Comparison of ENCODE assay signal across 38 cellular contexts in the genomic region with DNA sequence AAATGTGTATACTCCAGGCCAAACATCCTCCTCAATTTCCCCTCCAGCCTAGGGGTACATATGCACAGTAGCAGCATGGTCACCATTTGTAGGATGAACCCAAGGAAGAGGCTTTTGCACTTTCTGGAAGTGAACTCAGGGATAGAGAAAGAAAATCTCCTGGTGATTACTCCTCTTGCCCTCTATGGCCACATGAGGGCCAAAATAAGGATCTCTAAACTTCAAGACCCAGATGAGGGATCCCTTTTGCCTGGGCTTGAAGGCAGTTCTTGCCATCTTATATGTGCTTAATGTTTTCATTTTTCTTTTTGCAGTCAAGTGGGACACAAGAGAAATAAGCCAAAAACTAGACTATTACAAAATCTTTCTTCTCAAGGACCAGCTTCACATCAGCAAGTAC. TPM values are rescaled to one million over a fixed set of nuclear protein-coding genes. Genes with fewer than 3 reads are reported as not detected.
"Had no signal": no experiment of that assay in that cellular context is flagged by ENCODE, and none has a peak within 500 bp of the region (broad histone marks: within the 10 kb centered on the region; RNA-seq: fewer than 3 reads in every experiment).

No MANE protein-coding gene starts in this region.

- H3K4me1 Mint-ChIP-seq: activated B cell treated with CpG ODN at 0.5 μM for 24 hours; activated CD4-positive, alpha-beta T cell treated with anti-CD3 and anti-CD28 coated beads, Interleukin-2, amount 10 ng/mL, durations not matched to agents 24 days and 14 days; activated naive CD8-positive, alpha-beta T cell treated with anti-CD3 and anti-CD28 coated beads for 36 hours; activated T-helper 17 cell treated with anti-CD3 and anti-CD28 coated beads, Interleukin-2, amount 50 U/mL, for 72 hours had no signal

- ATAC-seq: activated CD8-positive, alpha-beta T cell treated with anti-CD3 and anti-CD28 coated beads for 36 hours; activated naive CD4-positive, alpha-beta T cell treated with anti-CD3 and anti-CD28 coated beads, Interleukin-2, amount 50 U/mL, for 72 hours; activated T-cell treated with anti-CD3 and anti-CD28 coated beads, Interleukin-2, amount 50 U/mL, for 4 hours; activated T-cell treated with anti-CD3 and anti-CD28 coated beads, Interleukin-2, amount 50 U/mL, for 72 hours; activated T-helper 17 cell treated with anti-CD3 and anti-CD28 coated beads, Interleukin-2, amount 50 U/mL, for 72 hours; body of pancreas had no signal

- H3K36me3 ChIP-seq: adrenal gland, brain microvascular endothelial cell, breast epithelium had no signal

- H3K9me3 Mint-ChIP-seq: activated B cell treated with CpG ODN at 0.5 μM for 24 hours; activated CD4-positive, alpha-beta memory T cell treated with anti-CD3 and anti-CD28 coated beads for 36 hours; activated CD4-positive, alpha-beta T cell treated with anti-CD3 and anti-CD28 coated beads, Interleukin-2, amount 10 ng/mL, durations not matched to agents 24 days and 14 days; activated CD8-positive, alpha-beta T cell treated with anti-CD3 and anti-CD28 coated beads for 36 hours; activated naive CD4-positive, alpha-beta T cell treated with anti-CD3 and anti-CD28 coated beads for 36 hours; activated naive CD4-positive, alpha-beta T cell treated with anti-CD3 and anti-CD28 coated beads, Interleukin-2, amount 50 U/mL, for 72 hours; activated naive CD8-positive, alpha-beta T cell treated with anti-CD3 and anti-CD28 coated beads for 36 hours; activated T-cell treated with anti-CD3 and anti-CD28 coated beads, Interleukin-2, amount 50 U/mL, for 4 hours; activated T-cell treated with anti-CD3 and anti-CD28 coated beads, Interleukin-2, amount 50 U/mL, for 72 hours; activated T-helper 1 cell treated with anti-CD3 and anti-CD28 coated beads, Interleukin-12 subunit alpha, Interleukin-12 subunit beta, Interleukin-2, Interleukin-4 antibody, amounts not matched to agents 30 ng/mL and 10 ng/mL and 1 ng/mL, durations not matched to agents 14 hours and 24 hours and 36 hours; activated T-helper 17 cell treated with anti-CD3 and anti-CD28 coated beads, Interleukin-2, amount 50 U/mL, for 72 hours; T-helper 1 cell treated with Interleukin-12 subunit alpha and Interleukin-12 subunit beta and Interleukin-4 antibody, amounts not matched to agents 30 μg/mL and 1 μg/mL, for 36 hours; T-helper 2 cell treated with Interferon-gamma antibody and Interleukin-4, amounts not matched to agents 5 μg/mL and 100 μg/mL, for 36 hours had no signal

- H3K27me3 ChIP-seq: adrenal gland, body of pancreas, brain microvascular endothelial cell, breast epithelium had no signal

- H3K4me1 ChIP-seq: adrenal gland, body of pancreas, breast epithelium had no signal

- H3K4me3 ChIP-seq: adrenal gland, body of pancreas, breast epithelium had no signal

- H3K9me3 ChIP-seq: adrenal gland, body of pancreas, breast epithelium had no signal

- H3K27ac ChIP-seq: adrenal gland, body of pancreas, brain microvascular endothelial cell, breast epithelium, VCaP had no signal

- DNase-seq: activated B cell treated with CpG ODN at 0.5 μM for 24 hours; activated CD4-positive, alpha-beta memory T cell treated with anti-CD3 and anti-CD28 coated beads for 36 hours; activated CD4-positive, alpha-beta T cell treated with anti-CD3 and anti-CD28 coated beads for 4 hours; activated CD4-positive, alpha-beta T cell treated with anti-CD3 and anti-CD28 coated beads, Interleukin-2, amount 10 ng/mL, durations not matched to agents 24 days and 14 days; activated CD4-positive, alpha-beta T cell treated with anti-CD3 and anti-CD28 coated beads, Interleukin-2, amount 50 U/mL, for 1 hour; activated CD4-positive, alpha-beta T cell treated with anti-CD3 and anti-CD28 coated beads, Interleukin-2, amount 50 U/mL, for 4 hours; activated CD4-positive, CD25-positive, alpha-beta regulatory T cell treated with anti-CD3 and anti-CD28 coated beads, Interleukin-2, amount 50 U/mL, for 72 hours; activated CD8-positive, alpha-beta memory T cell treated with anti-CD3 and anti-CD28 coated beads, Interleukin-2, amount 50 U/mL, for 4 hours; activated CD8-positive, alpha-beta T cell treated with anti-CD3 and anti-CD28 coated beads for 36 hours; activated effector memory CD4-positive, alpha-beta T cell treated with anti-CD3 and anti-CD28 coated beads, Interleukin-2, amount 50 U/mL, for 16 hours; activated gamma-delta T cell treated with Interleukin-2 at 50 U/mL for 16 hours; activated naive CD4-positive, alpha-beta T cell; activated naive CD4-positive, alpha-beta T cell treated with anti-CD3 and anti-CD28 coated beads for 36 hours; activated naive CD4-positive, alpha-beta T cell treated with anti-CD3 and anti-CD28 coated beads, Interleukin-2, amount 50 U/mL, for 16 hours; activated naive CD8-positive, alpha-beta T cell treated with anti-CD3 and anti-CD28 coated beads for 36 hours; activated T-cell treated with anti-CD3 and anti-CD28 coated beads for 4 hours; activated T-cell treated with anti-CD3 and anti-CD28 coated beads, Interleukin-2, amount 50 U/mL, for 1 hour; activated T-cell treated with anti-CD3 and anti-CD28 coated beads, Interleukin-2, amount 50 U/mL, for 4 hours; activated T-cell treated with anti-CD3 and anti-CD28 coated beads, Interleukin-2, amount 50 U/mL, for 72 hours; adrenal gland; amniotic stem cell; aorta; body of pancreas; brain microvascular endothelial cell; central memory CD4-positive, alpha-beta T cell; T-helper 2 cell; T-helper 9 cell had no signal

- H3K27me3 Mint-ChIP-seq: activated B cell treated with CpG ODN at 0.5 μM for 24 hours; activated CD4-positive, alpha-beta T cell treated with anti-CD3 and anti-CD28 coated beads, Interleukin-2, amount 10 ng/mL, durations not matched to agents 24 days and 14 days had no signal

- H3K4me3 Mint-ChIP-seq: activated B cell treated with CpG ODN at 0.5 μM for 24 hours; activated CD4-positive, alpha-beta memory T cell treated with anti-CD3 and anti-CD28 coated beads for 36 hours; activated CD4-positive, alpha-beta T cell treated with anti-CD3 and anti-CD28 coated beads, Interleukin-2, amount 10 ng/mL, durations not matched to agents 24 days and 14 days; activated CD8-positive, alpha-beta T cell treated with anti-CD3 and anti-CD28 coated beads for 36 hours; activated naive CD4-positive, alpha-beta T cell treated with anti-CD3 and anti-CD28 coated beads for 36 hours; activated naive CD8-positive, alpha-beta T cell treated with anti-CD3 and anti-CD28 coated beads for 36 hours; activated T-cell treated with anti-CD3 and anti-CD28 coated beads, Interleukin-2, amount 50 U/mL, for 4 hours; activated T-cell treated with anti-CD3 and anti-CD28 coated beads, Interleukin-2, amount 50 U/mL, for 72 hours; activated T-helper 1 cell treated with anti-CD3 and anti-CD28 coated beads, Interleukin-12 subunit alpha, Interleukin-12 subunit beta, Interleukin-2, Interleukin-4 antibody, amounts not matched to agents 30 ng/mL and 10 ng/mL and 1 ng/mL, durations not matched to agents 14 hours and 24 hours and 36 hours; activated T-helper 17 cell treated with anti-CD3 and anti-CD28 coated beads, Interleukin-2, amount 50 U/mL, for 72 hours; T-helper 1 cell treated with Interleukin-12 subunit alpha and Interleukin-12 subunit beta and Interleukin-4 antibody, amounts not matched to agents 30 μg/mL and 1 μg/mL, for 36 hours; T-helper 2 cell treated with Interferon-gamma antibody and Interleukin-4, amounts not matched to agents 5 μg/mL and 100 μg/mL, for 36 hours had no signal

- H3K36me3 Mint-ChIP-seq: activated CD4-positive, alpha-beta memory T cell treated with anti-CD3 and anti-CD28 coated beads for 36 hours; activated naive CD4-positive, alpha-beta T cell treated with anti-CD3 and anti-CD28 coated beads, Interleukin-2, amount 50 U/mL, for 72 hours; activated naive CD8-positive, alpha-beta T cell treated with anti-CD3 and anti-CD28 coated beads for 36 hours had no signal

- H3K27ac Mint-ChIP-seq: activated B cell treated with CpG ODN at 0.5 μM for 24 hours; activated CD4-positive, alpha-beta memory T cell treated with anti-CD3 and anti-CD28 coated beads for 36 hours; activated CD4-positive, alpha-beta T cell treated with anti-CD3 and anti-CD28 coated beads, Interleukin-2, amount 10 ng/mL, durations not matched to agents 24 days and 14 days; activated CD8-positive, alpha-beta T cell treated with anti-CD3 and anti-CD28 coated beads for 36 hours; activated naive CD4-positive, alpha-beta T cell treated with anti-CD3 and anti-CD28 coated beads for 36 hours; activated naive CD4-positive, alpha-beta T cell treated with anti-CD3 and anti-CD28 coated beads, Interleukin-2, amount 50 U/mL, for 72 hours; activated naive CD8-positive, alpha-beta T cell treated with anti-CD3 and anti-CD28 coated beads for 36 hours; activated T-cell treated with anti-CD3 and anti-CD28 coated beads, Interleukin-2, amount 50 U/mL, for 72 hours; activated T-helper 1 cell treated with anti-CD3 and anti-CD28 coated beads, Interleukin-12 subunit alpha, Interleukin-12 subunit beta, Interleukin-2, Interleukin-4 antibody, amounts not matched to agents 30 ng/mL and 10 ng/mL and 1 ng/mL, durations not matched to agents 14 hours and 24 hours and 36 hours; activated T-helper 17 cell treated with anti-CD3 and anti-CD28 coated beads, Interleukin-2, amount 50 U/mL, for 72 hours; T-helper 1 cell treated with Interleukin-12 subunit alpha and Interleukin-12 subunit beta and Interleukin-4 antibody, amounts not matched to agents 30 μg/mL and 1 μg/mL, for 36 hours; T-helper 2 cell treated with Interferon-gamma antibody and Interleukin-4, amounts not matched to agents 5 μg/mL and 100 μg/mL, for 36 hours had no signal

RNA-seq across cellular contexts. Expression of a gene that starts 29.5 kb away (rescaled TPM):
- total RNA-seq: activated B cell treated with CpG ODN at 0.5 μM for 24 hours; activated CD4-positive, alpha-beta memory T cell treated with anti-CD3 and anti-CD28 coated beads for 36 hours; activated CD4-positive, alpha-beta T cell treated with anti-CD3 and anti-CD28 coated beads, Interleukin-2, amount 10 ng/mL, durations not matched to agents 24 days and 14 days; activated CD8-positive, alpha-beta memory T cell treated with anti-CD3 and anti-CD28 coated beads for 36 hours; activated CD8-positive, alpha-beta T cell treated with anti-CD3 and anti-CD28 coated beads for 36 hours; activated naive CD4-positive, alpha-beta T cell treated with anti-CD3 and anti-CD28 coated beads for 36 hours; activated naive CD4-positive, alpha-beta T cell treated with anti-CD3 and anti-CD28 coated beads, Interleukin-2, amount 50 U/mL, for 72 hours; activated naive CD8-positive, alpha-beta T cell treated with anti-CD3 and anti-CD28 coated beads for 36 hours; activated T-cell treated with anti-CD3 and anti-CD28 coated beads, Interleukin-2, amount 50 U/mL, for 4 hours; activated T-cell treated with anti-CD3 and anti-CD28 coated beads, Interleukin-2, amount 50 U/mL, for 72 hours; activated T-helper 1 cell treated with anti-CD3 and anti-CD28 coated beads, Interleukin-12 subunit alpha, Interleukin-12 subunit beta, Interleukin-2, Interleukin-4 antibody, amounts not matched to agents 30 ng/mL and 10 ng/mL and 1 ng/mL, durations not matched to agents 14 hours and 24 hours and 36 hours; activated T-helper 17 cell treated with anti-CD3 and anti-CD28 coated beads, Interleukin-2, amount 50 U/mL, for 72 hours; adrenal gland; aorta; astrocyte; body of pancreas; breast epithelium; cardiac septum; cerebellum had no signal
- polyA plus RNA-seq: adrenal gland, aorta had no signal

RNA-seq across cellular contexts. Expression of a gene that starts 44.7 kb away (rescaled TPM):
- total RNA-seq: activated B cell treated with CpG ODN at 0.5 μM for 24 hours; activated CD4-positive, alpha-beta memory T cell treated with anti-CD3 and anti-CD28 coated beads for 36 hours; activated CD4-positive, alpha-beta T cell treated with anti-CD3 and anti-CD28 coated beads, Interleukin-2, amount 10 ng/mL, durations not matched to agents 24 days and 14 days; activated CD8-positive, alpha-beta memory T cell treated with anti-CD3 and anti-CD28 coated beads for 36 hours; activated CD8-positive, alpha-beta T cell treated with anti-CD3 and anti-CD28 coated beads for 36 hours; activated naive CD4-positive, alpha-beta T cell treated with anti-CD3 and anti-CD28 coated beads for 36 hours; activated naive CD4-positive, alpha-beta T cell treated with anti-CD3 and anti-CD28 coated beads, Interleukin-2, amount 50 U/mL, for 72 hours; activated naive CD8-positive, alpha-beta T cell treated with anti-CD3 and anti-CD28 coated beads for 36 hours; activated T-cell treated with anti-CD3 and anti-CD28 coated beads, Interleukin-2, amount 50 U/mL, for 4 hours; activated T-cell treated with anti-CD3 and anti-CD28 coated beads, Interleukin-2, amount 50 U/mL, for 72 hours; activated T-helper 1 cell treated with anti-CD3 and anti-CD28 coated beads, Interleukin-12 subunit alpha, Interleukin-12 subunit beta, Interleukin-2, Interleukin-4 antibody, amounts not matched to agents 30 ng/mL and 10 ng/mL and 1 ng/mL, durations not matched to agents 14 hours and 24 hours and 36 hours; activated T-helper 17 cell treated with anti-CD3 and anti-CD28 coated beads, Interleukin-2, amount 50 U/mL, for 72 hours; adrenal gland; aorta; astrocyte; cardiac septum; cerebellum had no signal
- polyA plus RNA-seq: adrenal gland, aorta had no signal

RNA-seq across cellular contexts. Expression of a gene that starts 59.5 kb away (rescaled TPM):
- total RNA-seq: activated B cell treated with CpG ODN at 0.5 μM for 24 hours; activated CD4-positive, alpha-beta memory T cell treated with anti-CD3 and anti-CD28 coated beads for 36 hours; activated CD4-positive, alpha-beta T cell treated with anti-CD3 and anti-CD28 coated beads, Interleukin-2, amount 10 ng/mL, durations not matched to agents 24 days and 14 days; activated CD8-positive, alpha-beta memory T cell treated with anti-CD3 and anti-CD28 coated beads for 36 hours; activated CD8-positive, alpha-beta T cell treated with anti-CD3 and anti-CD28 coated beads for 36 hours; activated naive CD4-positive, alpha-beta T cell treated with anti-CD3 and anti-CD28 coated beads for 36 hours; activated naive CD4-positive, alpha-beta T cell treated with anti-CD3 and anti-CD28 coated beads, Interleukin-2, amount 50 U/mL, for 72 hours; activated naive CD8-positive, alpha-beta T cell treated with anti-CD3 and anti-CD28 coated beads for 36 hours; activated T-cell treated with anti-CD3 and anti-CD28 coated beads, Interleukin-2, amount 50 U/mL, for 4 hours; activated T-cell treated with anti-CD3 and anti-CD28 coated beads, Interleukin-2, amount 50 U/mL, for 72 hours; activated T-helper 1 cell treated with anti-CD3 and anti-CD28 coated beads, Interleukin-12 subunit alpha, Interleukin-12 subunit beta, Interleukin-2, Interleukin-4 antibody, amounts not matched to agents 30 ng/mL and 10 ng/mL and 1 ng/mL, durations not matched to agents 14 hours and 24 hours and 36 hours; activated T-helper 17 cell treated with anti-CD3 and anti-CD28 coated beads, Interleukin-2, amount 50 U/mL, for 72 hours; aorta; astrocyte; body of pancreas; breast epithelium; cardiac septum; cerebellum had no signal
- polyA plus RNA-seq: aorta had no signal
